Comparison of ENCODE assay signal across 1 cellular context in the genomic region with DNA sequence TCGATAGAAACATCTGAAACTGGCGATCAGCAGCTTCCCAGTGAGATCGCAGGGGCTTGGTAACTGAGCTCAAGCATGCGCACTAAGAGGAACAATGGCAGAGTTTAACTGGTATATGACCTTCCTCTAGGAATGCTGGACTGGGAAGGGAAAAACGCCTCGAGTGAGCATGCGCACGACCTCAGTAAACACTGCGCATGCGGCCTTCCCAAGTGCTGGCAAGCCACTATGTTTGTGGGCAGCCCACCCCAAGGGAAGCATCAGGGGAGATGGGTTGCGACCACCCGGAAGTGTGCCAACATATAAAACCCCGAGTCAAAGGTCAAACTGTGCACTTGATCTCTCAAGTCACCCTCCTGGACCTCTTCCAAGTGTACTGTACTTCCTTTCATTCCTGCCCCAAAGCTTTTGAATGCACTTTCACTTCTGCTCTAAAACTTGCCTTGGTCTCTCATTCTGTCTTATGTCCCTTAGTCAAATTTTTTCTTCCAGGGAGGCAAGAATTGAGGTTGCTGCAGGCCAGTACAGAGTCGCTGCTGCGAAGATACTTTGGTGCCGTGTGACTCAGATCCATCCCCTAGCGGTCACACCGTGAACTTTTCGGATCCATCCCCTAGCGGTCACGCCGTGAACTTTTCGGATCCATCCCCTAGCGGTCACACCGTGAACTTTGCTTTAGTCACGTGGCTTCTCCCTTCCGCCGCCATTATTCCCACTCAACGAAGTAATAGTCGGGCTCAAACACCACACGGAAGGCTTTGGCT.
TF ChIP-seq lines count a peak whose summit lies in the region.

No MANE protein-coding gene starts in this region.

TF ChIP-seq in IMR-90, 13 proteins besides CTCF, POLR2A, EP300 and RAD21:
- no peak for TF ChIP-seq MXI1 (IDR thresholded peaks at IDR 0.05; ENCODE audit: borderline replicate concordance, low read depth, low read length)
- TF ChIP-seq FOS (IDR thresholded peaks at IDR 0.05; ENCODE audit: low read depth, low read length) = no peak
- no peak for TF ChIP-seq CEBPB (IDR thresholded peaks at IDR 0.05; ENCODE audit: low read depth, low read length)
- no peak for TF ChIP-seq SMC3 (IDR thresholded peaks at IDR 0.05; ENCODE audit: low read depth, low read length)
- TF ChIP-seq RFX5 (IDR thresholded peaks at IDR 0.05; ENCODE audit: low read depth, low read length) = no peak
- no peak for TF ChIP-seq RCOR1 (IDR thresholded peaks at IDR 0.05; ENCODE audit: insufficient replicate concordance, low read length)
- no peak for TF ChIP-seq CHD1 (IDR thresholded peaks at IDR 0.05; ENCODE audit: low read depth, low read length)
- TF ChIP-seq MAZ (IDR thresholded peaks at IDR 0.05; ENCODE audit: borderline replicate concordance, low read depth, low read length) = no peak
- TF ChIP-seq ELK1 (IDR thresholded peaks at IDR 0.05; ENCODE audit: borderline replicate concordance, low read depth, low read length) = no peak
TF ChIP-seq in IMR-90: peak in this region for 0.
